Comparison of ENCODE assay signal across 30 cellular contexts in genomic region chr9:91908746-91909145, GRCh38. TPM values are rescaled to one million over a fixed set of nuclear protein-coding genes. Genes with fewer than 3 reads are reported as not detected.
DNase-seq lines count a peak whose midpoint lies in the region; ATAC-seq and TF ChIP-seq lines count a peak whose summit lies in the region.
"Had no signal": no experiment of that assay in that cellular context is flagged by ENCODE, and none has a peak within 500 bp of the region (broad histone marks: within the 10 kb centered on the region; RNA-seq: fewer than 3 reads in every experiment).

No MANE protein-coding gene starts in this region.

- no peak overlapping the region for H3K9ac ChIP-seq in fibroblast of lung (ENCODE audit: insufficient read depth, low read length)

- no peak overlapping the region for H3K4me3 Mint-ChIP-seq in stimulated activated naive CD8-positive, alpha-beta T cell treated with anti-CD3 and anti-CD28 coated beads, Interleukin-15, amount 100 ng/mL, for 72 hours
- H3K4me3 Mint-ChIP-seq in type B pancreatic cell, result peak overlapping the region; percentile 19
- H3K4me3 Mint-ChIP-seq: activated CD4-positive, alpha-beta memory T cell treated with anti-CD3 and anti-CD28 coated beads for 36 hours; activated naive CD4-positive, alpha-beta T cell treated with anti-CD3 and anti-CD28 coated beads for 36 hours; dendritic cell treated with granulocyte-macrophage colony-stimulating factor and Interleukin-4, amounts not matched to agents 40 ng/mL and 50 ng/mL, for 4 days; memory B cell; T-helper 17 cell had no signal

- peaks cover 3% of the 10 kb centered on the region for H3K4me1 ChIP-seq in fibroblast of lung (ENCODE audit: control insufficient read depth, extremely low read depth, insufficient read depth, low read length)
- H3K4me1 ChIP-seq: A549 had no signal

- H3K27ac Mint-ChIP-seq in stimulated activated naive CD8-positive, alpha-beta T cell treated with anti-CD3 and anti-CD28 coated beads, Interleukin-15, amount 100 ng/mL, for 72 hours, result no peak overlapping the region
- no peak overlapping the region for H3K27ac Mint-ChIP-seq in type B pancreatic cell
- H3K27ac Mint-ChIP-seq: activated CD4-positive, alpha-beta memory T cell treated with anti-CD3 and anti-CD28 coated beads for 36 hours; activated naive CD4-positive, alpha-beta T cell treated with anti-CD3 and anti-CD28 coated beads for 36 hours; dendritic cell treated with granulocyte-macrophage colony-stimulating factor and Interleukin-4, amounts not matched to agents 40 ng/mL and 50 ng/mL, for 4 days; memory B cell; T-helper 17 cell had no signal

- DNase-seq in stimulated activated naive CD8-positive, alpha-beta T cell treated with anti-CD3 and anti-CD28 coated beads, Interleukin-15, amount 100 ng/mL, for 72 hours, result no peak
- DNase-seq in stimulated activated naive CD8-positive, alpha-beta T cell treated with anti-CD3 and anti-CD28 coated beads, Interleukin-15, Interleukin-2, amounts not matched to agents 100 U/mL and 50 U/mL, for 24 hours, result no peak
- DNase-seq in RPMI7951 (ENCODE audit: low read depth) (peak; percentile 24), fibroblast of lung (ENCODE audit: low read depth in 2 of 2) (peak; percentile 19 to 80), type B pancreatic cell (ENCODE audit: extremely low spot score, unreplicated experiment) (no peak), occipital lobe (lab: John Stamatoyannopoulos, UW) (no peak), LoVo (ENCODE audit: low spot score) (no peak)
- DNase-seq: activated CD4-positive, alpha-beta memory T cell treated with anti-CD3 and anti-CD28 coated beads for 36 hours; activated CD4-positive, CD25-positive, alpha-beta regulatory T cell treated with anti-CD3 and anti-CD28 coated beads, Interleukin-2, amount 50 U/mL, for 72 hours; activated naive CD4-positive, alpha-beta T cell treated with anti-CD3 and anti-CD28 coated beads for 36 hours; CD8-positive, alpha-beta memory T cell; central memory CD4-positive, alpha-beta T cell; DMS 273 treated with DMSO at 0.1 percent for 48 hours; esophagus squamous epithelium; H7; left lung; NCI-H2029 treated with DMSO at 0.1 percent for 48 hours; NCI-H524 treated with DMSO at 0.1 percent for 48 hours; PC-9; posterior cingulate gyrus; Right ventricle myocardium superior; stimulated activated CD4-positive, alpha-beta T cell treated with anti-CD3 and anti-CD28 coated beads, Interleukin-2, amount 100 ng/mL, for 24 hours; stomach; T-helper 17 cell; thyroid gland had no signal

- no peaks in the 10 kb centered on the region for H3K9me3 ChIP-seq in fibroblast of lung (ENCODE audit: control insufficient read depth, insufficient read depth, low read depth, low read length)
- H3K9me3 ChIP-seq: A549, esophagus squamous epithelium, left lung, right atrium auricular region, stomach, thyroid gland had no signal

- no peak overlapping the region for H3K27ac ChIP-seq in fibroblast of lung (ENCODE audit: insufficient read depth, low read length)
- H3K27ac ChIP-seq: A549, esophagus squamous epithelium, left lung, PC-9, right atrium auricular region, thyroid gland had no signal

- H3K27me3 Mint-ChIP-seq in stimulated activated naive CD8-positive, alpha-beta T cell treated with anti-CD3 and anti-CD28 coated beads, Interleukin-15, amount 100 ng/mL, for 72 hours, result no peaks in the 10 kb centered on the region
- H3K27me3 Mint-ChIP-seq in type B pancreatic cell, result peaks cover 4% of the 10 kb centered on the region
- H3K27me3 Mint-ChIP-seq: CD8-positive, alpha-beta memory T cell; T-helper 17 cell had no signal

- no peaks in the 10 kb centered on the region for H3K36me3 ChIP-seq in fibroblast of lung (ENCODE audit: control insufficient read depth, insufficient read depth, low read length)
- H3K36me3 ChIP-seq: esophagus squamous epithelium, left lung, right atrium auricular region, stomach, thyroid gland had no signal

- H3K9me3 Mint-ChIP-seq in stimulated activated naive CD8-positive, alpha-beta T cell treated with anti-CD3 and anti-CD28 coated beads, Interleukin-15, amount 100 ng/mL, for 72 hours, result no peaks in the 10 kb centered on the region
- no peaks in the 10 kb centered on the region for H3K9me3 Mint-ChIP-seq in type B pancreatic cell
- H3K9me3 Mint-ChIP-seq: activated CD4-positive, alpha-beta memory T cell treated with anti-CD3 and anti-CD28 coated beads for 36 hours; activated naive CD4-positive, alpha-beta T cell treated with anti-CD3 and anti-CD28 coated beads for 36 hours; CD8-positive, alpha-beta memory T cell; dendritic cell treated with granulocyte-macrophage colony-stimulating factor and Interleukin-4, amounts not matched to agents 40 ng/mL and 50 ng/mL, for 4 days; memory B cell had no signal

- H3K4me1 Mint-ChIP-seq in stimulated activated naive CD8-positive, alpha-beta T cell treated with anti-CD3 and anti-CD28 coated beads, Interleukin-15, amount 100 ng/mL, for 72 hours, result peaks cover 12% of the 10 kb centered on the region
- H3K4me1 Mint-ChIP-seq in type B pancreatic cell (ENCODE audit: unreplicated experiment), result peaks cover 28% of the 10 kb centered on the region

- H3K36me3 Mint-ChIP-seq in type B pancreatic cell, result peaks cover 4% of the 10 kb centered on the region
- H3K36me3 Mint-ChIP-seq: activated CD4-positive, alpha-beta memory T cell treated with anti-CD3 and anti-CD28 coated beads for 36 hours; CD8-positive, alpha-beta memory T cell; memory B cell had no signal

- no peak overlapping the region for H3K4me3 ChIP-seq in fibroblast of lung (replicated peaks in 1 of 4; ENCODE audit: control extremely low read depth in 1 of 4, insufficient read depth in 1 of 4, low read depth in 3 of 4, low read length in 4 of 4)
- H3K4me3 ChIP-seq: A549, esophagus squamous epithelium, left lung, PC-9, right atrium auricular region, stomach, thyroid gland had no signal

- TF ChIP-seq CTCF in fibroblast of lung (conservative IDR thresholded peaks at IDR 0.05 in 1 of 2, IDR thresholded peaks at IDR 0.05 in 1 of 2; ENCODE audit: low read depth in 1 of 2, low read length in 2 of 2), result no peak
- TF ChIP-seq CTCF in type B pancreatic cell (conservative IDR thresholded peaks at IDR 0.05), result no peak

- H3K4me2 ChIP-seq in fibroblast of lung (ENCODE audit: extremely low read depth, insufficient read depth, low read length), result peak overlapping the region; percentile 11
- H3K4me2 ChIP-seq: A549, PC-9 had no signal

- no peak overlapping the region for H2AFZ ChIP-seq in fibroblast of lung (ENCODE audit: low read length)
- H2AFZ ChIP-seq: PC-9 had no signal

- no peaks in the 10 kb centered on the region for H4K20me1 ChIP-seq in fibroblast of lung (ENCODE audit: control insufficient read depth, extremely low read depth, insufficient read depth, low read length)

- no peaks in the 10 kb centered on the region for H3K27me3 ChIP-seq in fibroblast of lung (ENCODE audit: control insufficient read depth, insufficient read depth, low read length)
- H3K27me3 ChIP-seq: esophagus squamous epithelium, right atrium auricular region, stomach, thyroid gland had no signal

- no peaks in the 10 kb centered on the region for H3K79me2 ChIP-seq in fibroblast of lung (ENCODE audit: control insufficient read depth, insufficient read depth, low read length)

- ATAC-seq in stimulated activated naive CD8-positive, alpha-beta T cell treated with anti-CD3 and anti-CD28 coated beads, Interleukin-15, amount 100 ng/mL, for 72 hours, result peak; percentile 36
- no peak for ATAC-seq in stimulated activated naive CD8-positive, alpha-beta T cell treated with anti-CD3 and anti-CD28 coated beads, Interleukin-15, Interleukin-2, amounts not matched to agents 100 U/mL and 50 U/mL, for 24 hours
- ATAC-seq in HG02678 (IDR thresholded peaks at IDR 0.05; ENCODE audit: unreplicated experiment), result no peak
- ATAC-seq: A549, left lung, T-helper 17 cell had no signal

RNA-seq across cellular contexts. Expression of gene ROR2, which starts 41.3 kb away (rescaled TPM):
- 0.10 and 0.12 TPM in 2 replicates for total RNA-seq in RPMI7951 (2014; rRNA removed; shearing (Covaris generic))
- 27.9 and 39.5 TPM in 2 replicates for total RNA-seq in fibroblast of lung
- polyA plus RNA-seq in fibroblast of lung, result 2.3 and 10.9 TPM in 2 replicates
- 2.9 and 15.6 TPM in 2 replicates for polyA plus RNA-seq in fibroblast of lung (2012)
- 8.7 and 34.6 TPM in 2 replicates for polyA minus RNA-seq in fibroblast of lung (ENCODE audit: low replicate concordance)
- 7.4 and 48.9 TPM in 2 replicates for total RNA-seq in type B pancreatic cell (ENCODE audit: low replicate concordance)
- total RNA-seq in occipital lobe, result 0.94 TPM
- total RNA-seq: activated naive CD4-positive, alpha-beta T cell treated with anti-CD3 and anti-CD28 coated beads for 36 hours; CD8-positive, alpha-beta memory T cell; PC-9 had no signal

Comparison
In these comparisons a context has a peak if more than half of its experiments do, and no peak if none do; other contexts are left out.
1. DNase-seq: peak in RPMI7951 (single experiment) and fibroblast of lung (2 of 2); none in stimulated activated naive CD8-positive, alpha-beta T cell treated with anti-CD3 and anti-CD28 coated beads, Interleukin-15, amount 100 ng/mL, for 72 hours (0 of 2), stimulated activated naive CD8-positive, alpha-beta T cell treated with anti-CD3 and anti-CD28 coated beads, Interleukin-15, Interleukin-2, amounts not matched to agents 100 U/mL and 50 U/mL, for 24 hours (single experiment), type B pancreatic cell (single experiment), occipital lobe (single experiment) and LoVo (single experiment).